1 cellular context compared by ENCODE assay signal in the genomic region with DNA sequence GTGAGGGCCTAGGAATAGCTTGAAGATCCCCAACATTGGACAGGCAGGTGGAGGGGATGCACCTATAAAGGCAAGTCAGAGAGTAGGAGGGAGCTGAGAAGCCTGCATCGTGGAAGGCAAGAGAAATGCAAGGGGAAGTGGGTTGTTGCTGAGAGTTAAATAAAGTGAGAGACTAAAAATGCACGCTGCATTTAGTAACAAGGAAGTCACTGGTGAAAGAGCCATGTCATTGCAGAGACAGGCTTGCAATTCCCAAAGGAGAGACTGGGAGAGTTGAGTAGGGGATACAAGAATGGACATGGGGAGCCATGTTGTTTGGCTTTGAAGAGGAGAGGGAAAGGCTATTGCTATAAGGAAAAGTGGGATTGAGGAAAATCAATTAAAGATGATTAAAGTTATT.
TF ChIP-seq lines count a peak whose summit lies in the region.

No MANE protein-coding gene starts in this region.

TF ChIP-seq in HepG2, 621 proteins besides CTCF, POLR2A, EP300 and RAD21 (continued from another document):
- TF ChIP-seq, protein P1, sequence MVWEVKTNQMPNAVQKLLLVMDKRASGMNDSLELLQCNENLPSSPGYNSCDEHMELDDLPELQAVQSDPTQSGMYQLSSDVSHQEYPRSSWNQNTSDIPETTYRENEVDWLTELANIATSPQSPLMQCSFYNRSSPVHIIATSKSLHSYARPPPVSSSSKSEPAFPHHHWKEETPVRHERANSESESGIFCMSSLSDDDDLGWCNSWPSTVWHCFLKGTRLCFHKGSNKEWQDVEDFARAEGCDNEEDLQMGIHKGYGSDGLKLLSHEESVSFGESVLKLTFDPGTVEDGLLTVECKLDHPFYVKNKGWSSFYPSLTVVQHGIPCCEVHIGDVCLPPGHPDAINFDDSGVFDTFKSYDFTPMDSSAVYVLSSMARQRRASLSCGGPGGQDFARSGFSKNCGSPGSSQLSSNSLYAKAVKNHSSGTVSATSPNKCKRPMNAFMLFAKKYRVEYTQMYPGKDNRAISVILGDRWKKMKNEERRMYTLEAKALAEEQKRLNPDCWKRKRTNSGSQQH (CRISPR knock-in tag; IDR thresholded peaks at IDR 0.05; ENCODE audit: low read depth): no peak
- TF ChIP-seq ZSCAN22 (CRISPR knock-in tag; IDR thresholded peaks at IDR 0.05): no peak
- TF ChIP-seq NR2F1 (CRISPR knock-in tag; IDR thresholded peaks at IDR 0.05): no peak
- TF ChIP-seq NFE2 (CRISPR knock-in tag; IDR thresholded peaks at IDR 0.05): no peak
- TF ChIP-seq ZNF878 (CRISPR knock-in tag; IDR thresholded peaks at IDR 0.05): no peak
- TF ChIP-seq ZNF777 (CRISPR knock-in tag; IDR thresholded peaks at IDR 0.05): no peak
- TF ChIP-seq ZNF234 (CRISPR knock-in tag; conservative IDR thresholded peaks at IDR 0.05): no peak
- TF ChIP-seq, protein P2, sequence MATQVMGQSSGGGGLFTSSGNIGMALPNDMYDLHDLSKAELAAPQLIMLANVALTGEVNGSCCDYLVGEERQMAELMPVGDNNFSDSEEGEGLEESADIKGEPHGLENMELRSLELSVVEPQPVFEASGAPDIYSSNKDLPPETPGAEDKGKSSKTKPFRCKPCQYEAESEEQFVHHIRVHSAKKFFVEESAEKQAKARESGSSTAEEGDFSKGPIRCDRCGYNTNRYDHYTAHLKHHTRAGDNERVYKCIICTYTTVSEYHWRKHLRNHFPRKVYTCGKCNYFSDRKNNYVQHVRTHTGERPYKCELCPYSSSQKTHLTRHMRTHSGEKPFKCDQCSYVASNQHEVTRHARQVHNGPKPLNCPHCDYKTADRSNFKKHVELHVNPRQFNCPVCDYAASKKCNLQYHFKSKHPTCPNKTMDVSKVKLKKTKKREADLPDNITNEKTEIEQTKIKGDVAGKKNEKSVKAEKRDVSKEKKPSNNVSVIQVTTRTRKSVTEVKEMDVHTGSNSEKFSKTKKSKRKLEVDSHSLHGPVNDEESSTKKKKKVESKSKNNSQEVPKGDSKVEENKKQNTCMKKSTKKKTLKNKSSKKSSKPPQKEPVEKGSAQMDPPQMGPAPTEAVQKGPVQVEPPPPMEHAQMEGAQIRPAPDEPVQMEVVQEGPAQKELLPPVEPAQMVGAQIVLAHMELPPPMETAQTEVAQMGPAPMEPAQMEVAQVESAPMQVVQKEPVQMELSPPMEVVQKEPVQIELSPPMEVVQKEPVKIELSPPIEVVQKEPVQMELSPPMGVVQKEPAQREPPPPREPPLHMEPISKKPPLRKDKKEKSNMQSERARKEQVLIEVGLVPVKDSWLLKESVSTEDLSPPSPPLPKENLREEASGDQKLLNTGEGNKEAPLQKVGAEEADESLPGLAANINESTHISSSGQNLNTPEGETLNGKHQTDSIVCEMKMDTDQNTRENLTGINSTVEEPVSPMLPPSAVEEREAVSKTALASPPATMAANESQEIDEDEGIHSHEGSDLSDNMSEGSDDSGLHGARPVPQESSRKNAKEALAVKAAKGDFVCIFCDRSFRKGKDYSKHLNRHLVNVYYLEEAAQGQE (IDR thresholded peaks at IDR 0.05; ENCODE audit: borderline replicate concordance in 1 of 2, low read depth in 1 of 2, low read length in 2 of 2): no peak
- TF ChIP-seq, protein P3, sequence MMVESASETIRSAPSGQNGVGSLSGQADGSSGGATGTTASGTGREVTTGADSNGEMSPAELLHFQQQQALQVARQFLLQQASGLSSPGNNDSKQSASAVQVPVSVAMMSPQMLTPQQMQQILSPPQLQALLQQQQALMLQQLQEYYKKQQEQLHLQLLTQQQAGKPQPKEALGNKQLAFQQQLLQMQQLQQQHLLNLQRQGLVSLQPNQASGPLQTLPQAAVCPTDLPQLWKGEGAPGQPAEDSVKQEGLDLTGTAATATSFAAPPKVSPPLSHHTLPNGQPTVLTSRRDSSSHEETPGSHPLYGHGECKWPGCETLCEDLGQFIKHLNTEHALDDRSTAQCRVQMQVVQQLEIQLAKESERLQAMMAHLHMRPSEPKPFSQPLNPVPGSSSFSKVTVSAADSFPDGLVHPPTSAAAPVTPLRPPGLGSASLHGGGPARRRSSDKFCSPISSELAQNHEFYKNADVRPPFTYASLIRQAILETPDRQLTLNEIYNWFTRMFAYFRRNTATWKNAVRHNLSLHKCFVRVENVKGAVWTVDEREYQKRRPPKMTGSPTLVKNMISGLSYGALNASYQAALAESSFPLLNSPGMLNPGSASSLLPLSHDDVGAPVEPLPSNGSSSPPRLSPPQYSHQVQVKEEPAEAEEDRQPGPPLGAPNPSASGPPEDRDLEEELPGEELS (CRISPR knock-in tag; IDR thresholded peaks at IDR 0.05): no peak
- no peak for TF ChIP-seq HDAC1 (CRISPR knock-in tag; IDR thresholded peaks at IDR 0.05)
- TF ChIP-seq RBM39 (IDR thresholded peaks at IDR 0.05; ENCODE audit: low read depth, low read length, poor library complexity, severe bottlenecking): no peak
- no peak for TF ChIP-seq ZMYM3 (CRISPR knock-in tag; IDR thresholded peaks at IDR 0.05)
- TF ChIP-seq ELF1 (CRISPR knock-in tag; IDR thresholded peaks at IDR 0.05): no peak
- TF ChIP-seq, protein P4, sequence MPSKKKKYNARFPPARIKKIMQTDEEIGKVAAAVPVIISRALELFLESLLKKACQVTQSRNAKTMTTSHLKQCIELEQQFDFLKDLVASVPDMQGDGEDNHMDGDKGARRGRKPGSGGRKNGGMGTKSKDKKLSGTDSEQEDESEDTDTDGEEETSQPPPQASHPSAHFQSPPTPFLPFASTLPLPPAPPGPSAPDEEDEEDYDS (CRISPR knock-in tag; IDR thresholded peaks at IDR 0.05): no peak
- TF ChIP-seq, protein P5, sequence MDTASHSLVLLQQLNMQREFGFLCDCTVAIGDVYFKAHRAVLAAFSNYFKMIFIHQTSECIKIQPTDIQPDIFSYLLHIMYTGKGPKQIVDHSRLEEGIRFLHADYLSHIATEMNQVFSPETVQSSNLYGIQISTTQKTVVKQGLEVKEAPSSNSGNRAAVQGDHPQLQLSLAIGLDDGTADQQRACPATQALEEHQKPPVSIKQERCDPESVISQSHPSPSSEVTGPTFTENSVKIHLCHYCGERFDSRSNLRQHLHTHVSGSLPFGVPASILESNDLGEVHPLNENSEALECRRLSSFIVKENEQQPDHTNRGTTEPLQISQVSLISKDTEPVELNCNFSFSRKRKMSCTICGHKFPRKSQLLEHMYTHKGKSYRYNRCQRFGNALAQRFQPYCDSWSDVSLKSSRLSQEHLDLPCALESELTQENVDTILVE (CRISPR knock-in tag; IDR thresholded peaks at IDR 0.05): no peak
- TF ChIP-seq, protein P6, sequence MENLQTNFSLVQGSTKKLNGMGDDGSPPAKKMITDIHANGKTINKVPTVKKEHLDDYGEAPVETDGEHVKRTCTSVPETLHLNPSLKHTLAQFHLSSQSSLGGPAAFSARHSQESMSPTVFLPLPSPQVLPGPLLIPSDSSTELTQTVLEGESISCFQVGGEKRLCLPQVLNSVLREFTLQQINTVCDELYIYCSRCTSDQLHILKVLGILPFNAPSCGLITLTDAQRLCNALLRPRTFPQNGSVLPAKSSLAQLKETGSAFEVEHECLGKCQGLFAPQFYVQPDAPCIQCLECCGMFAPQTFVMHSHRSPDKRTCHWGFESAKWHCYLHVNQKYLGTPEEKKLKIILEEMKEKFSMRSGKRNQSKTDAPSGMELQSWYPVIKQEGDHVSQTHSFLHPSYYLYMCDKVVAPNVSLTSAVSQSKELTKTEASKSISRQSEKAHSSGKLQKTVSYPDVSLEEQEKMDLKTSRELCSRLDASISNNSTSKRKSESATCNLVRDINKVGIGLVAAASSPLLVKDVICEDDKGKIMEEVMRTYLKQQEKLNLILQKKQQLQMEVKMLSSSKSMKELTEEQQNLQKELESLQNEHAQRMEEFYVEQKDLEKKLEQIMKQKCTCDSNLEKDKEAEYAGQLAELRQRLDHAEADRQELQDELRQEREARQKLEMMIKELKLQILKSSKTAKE (CRISPR knock-in tag; IDR thresholded peaks at IDR 0.05; ENCODE audit: borderline replicate concordance): no peak
- no peak for TF ChIP-seq ZBTB8A (CRISPR knock-in tag; IDR thresholded peaks at IDR 0.05; ENCODE audit: borderline replicate concordance, low read depth)
